12 cellular contexts compared by ENCODE assay signal in the genomic region with DNA sequence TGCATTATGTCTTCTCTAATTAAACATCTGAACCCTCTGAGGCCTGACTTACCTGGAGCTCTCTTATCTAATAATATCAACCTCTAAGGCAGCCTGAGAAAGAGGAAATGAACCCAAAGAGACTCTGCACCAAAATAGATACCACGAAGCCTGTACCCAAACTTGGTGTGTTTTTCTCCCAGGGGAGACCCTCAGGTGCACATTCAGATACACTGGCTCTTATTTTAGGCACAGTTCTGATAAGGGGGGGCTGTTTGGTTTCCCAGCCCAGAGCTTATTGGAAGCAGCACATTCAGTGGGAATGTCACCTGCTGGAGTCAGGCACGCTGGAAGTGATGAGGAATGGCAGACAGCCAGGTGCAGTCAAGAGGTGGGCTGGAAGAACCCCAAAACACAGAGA. TPM values are rescaled to one million over a fixed set of nuclear protein-coding genes. Genes with fewer than 3 reads are reported as not detected.
DNase-seq lines count a peak whose midpoint lies in the region; ATAC-seq and TF ChIP-seq lines count a peak whose summit lies in the region.
"Had no signal": no experiment of that assay in that cellular context is flagged by ENCODE, and none has a peak within 500 bp of the region (broad histone marks: within the 10 kb centered on the region; RNA-seq: fewer than 3 reads in every experiment).

No MANE protein-coding gene starts in this region.

- TF ChIP-seq POLR2A in GM10847 (IDR thresholded peaks at IDR 0.05; ENCODE audit: extremely low read depth, insufficient read length) (peak; percentile 18), Peyer's patch (IDR thresholded peaks at IDR 0.05) (no peak)

- peaks cover 0 to 13% (median 4%) of the 10 kb centered on the region in 4 donors for H3K4me1 ChIP-seq in Peyer's patch

- DNase-seq in Peyer's patch (peak in 2 of 3 donors; percentile 69 to 72), NCI-H2029 (lab: John Stamatoyannopoulos, UW) (no peak), caudate nucleus (lab: John Stamatoyannopoulos, UW) (no peak), cerebellum (ENCODE audit: low spot score) (no peak)
- no peak for DNase-seq in stimulated activated CD4-positive, alpha-beta T cell treated with anti-CD3 and anti-CD28 coated beads, Interleukin-1b, Interleukin-23, amount 100 ng/mL, for 48 hours

- no peaks in the 10 kb centered on the region for H3K9me3 ChIP-seq in Peyer's patch
- H3K9me3 ChIP-seq: suprapubic skin had no signal

- H3K36me3 ChIP-seq in Peyer's patch, result no peaks in the 10 kb centered on the region
- H3K36me3 ChIP-seq: suprapubic skin had no signal

- ATAC-seq in GM19351 (IDR thresholded peaks at IDR 0.05; ENCODE audit: unreplicated experiment) (peak; percentile 55), HG02938 (IDR thresholded peaks at IDR 0.05; ENCODE audit: unreplicated experiment) (peak; percentile 59)

- peak overlapping the region in 2 of 4 donors; percentile 4 to 30 for H3K4me3 ChIP-seq in Peyer's patch
- H3K4me3 ChIP-seq: lung, suprapubic skin had no signal

- peak overlapping the region; percentile 43 to 88 (median 74) for H3K27ac ChIP-seq in Peyer's patch
- H3K27ac ChIP-seq in caudate nucleus (ENCODE audit: low read depth, low read length), result no peak overlapping the region
- H3K27ac ChIP-seq: HL-60, suprapubic skin had no signal

- H3K27me3 ChIP-seq in Peyer's patch, result no peaks in the 10 kb centered on the region

- TF ChIP-seq CTCF in Peyer's patch (IDR thresholded peaks at IDR 0.05), result no peak

RNA-seq across cellular contexts. Expression of a gene that starts 9.8 kb away (rescaled TPM):
- total RNA-seq in Peyer's patch, result 1 to 10 TPM in 1 of 4 donors, under 1 TPM in 1, not detected in 2; 0.67 to 5.0 TPM
- not detected for total RNA-seq in cerebellum

RNA-seq across cellular contexts. Expression of a gene that starts 44.7 kb away (rescaled TPM):
- not detected for total RNA-seq in Peyer's patch
- not detected for total RNA-seq in cerebellum
- total RNA-seq: skeletal muscle tissue, suprapubic skin had no signal

Comparison
In these comparisons a context has a peak if more than half of its experiments do, and no peak if none do; other contexts are left out.
1. DNase-seq: peak in Peyer's patch (2 of 3); none in stimulated activated CD4-positive, alpha-beta T cell treated with anti-CD3 and anti-CD28 coated beads, Interleukin-1b, Interleukin-23, amount 100 ng/mL, for 48 hours (single experiment), NCI-H2029 (single experiment), caudate nucleus (0 of 61) and cerebellum (single experiment).